Comparison of ENCODE assay signal across 1 cellular context in the genomic region with DNA sequence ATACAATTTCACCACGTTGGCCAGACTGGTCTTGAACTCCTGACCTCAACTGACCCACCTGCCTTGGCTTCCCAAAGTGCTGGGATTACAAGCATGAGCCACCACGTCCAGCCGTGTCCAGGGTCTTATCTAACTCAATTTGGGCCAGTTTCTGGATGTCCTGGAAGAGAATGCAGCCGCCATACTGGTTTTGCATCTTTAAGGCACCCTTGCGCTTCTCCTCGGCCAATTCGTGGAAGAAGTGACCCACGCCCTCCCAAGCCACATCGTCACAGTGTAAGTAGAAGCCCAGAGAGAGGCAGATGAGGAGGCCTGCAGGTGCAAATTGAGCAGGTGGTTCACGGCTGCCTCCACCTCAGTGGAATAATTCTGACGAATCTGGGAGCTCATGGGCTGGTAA.
TF ChIP-seq lines count a peak whose summit lies in the region.

No MANE protein-coding gene starts in this region.

TF ChIP-seq in H1, 55 proteins besides CTCF, POLR2A, EP300 and RAD21:
- TF ChIP-seq SP1 (IDR thresholded peaks at IDR 0.05; ENCODE audit: low read depth, low read length) (no peak), MAFK (IDR thresholded peaks at IDR 0.05; ENCODE audit: low read depth, low read length) (no peak), JUND (IDR thresholded peaks at IDR 0.05; ENCODE audit: low read length) (no peak), CHD1 (IDR thresholded peaks at IDR 0.05; ENCODE audit: low read depth, low read length) (no peak), SRF (IDR thresholded peaks at IDR 0.05; ENCODE audit: low read depth, low read length) (no peak), TEAD4 (IDR thresholded peaks at IDR 0.05; ENCODE audit: low read depth, low read length) (no peak), TAF1 (IDR thresholded peaks at IDR 0.05; ENCODE audit: low read depth, low read length) (no peak)
